8 cellular contexts compared by ENCODE assay signal in the genomic region with DNA sequence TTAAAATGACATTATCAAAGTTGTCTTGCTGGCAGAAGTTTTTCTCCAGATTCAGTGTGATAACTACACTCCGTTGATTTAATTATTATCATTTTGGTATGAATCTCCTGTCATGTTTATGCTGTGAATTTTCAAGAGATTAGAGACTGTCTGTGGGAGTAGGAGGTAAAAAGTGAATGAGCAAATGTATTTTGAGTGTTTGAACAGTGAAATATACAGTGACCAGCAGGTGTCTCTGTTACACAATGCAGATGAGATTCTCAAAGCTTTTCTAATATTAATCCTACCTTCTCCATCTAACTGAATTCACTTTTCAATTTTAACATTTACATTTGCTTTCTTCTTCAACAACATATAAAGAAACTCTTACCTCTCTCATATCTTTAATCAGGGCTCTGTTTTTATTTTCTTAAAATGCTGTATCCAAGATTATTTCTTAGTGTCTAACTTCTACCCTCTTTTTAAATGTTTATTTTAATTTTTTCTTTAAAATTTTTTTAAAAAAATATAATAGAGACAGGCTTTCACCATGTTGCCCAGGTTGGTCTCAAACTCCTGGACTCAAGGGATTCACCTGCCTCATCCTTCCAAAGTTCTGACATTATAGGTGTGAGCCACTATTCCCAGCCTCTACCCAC. TPM values are rescaled to one million over a fixed set of nuclear protein-coding genes. Genes with fewer than 3 reads are reported as not detected.
A peak's percentile ranks its signal among the peaks of the same experiment; 100 is the strongest.
DNase-seq lines count a peak whose midpoint lies in the region; ATAC-seq and TF ChIP-seq lines count a peak whose summit lies in the region.

No MANE protein-coding gene starts in this region.

- TF ChIP-seq CTCF in fibroblast of villous mesenchyme (IDR thresholded peaks at IDR 0.05; ENCODE audit: insufficient read depth, low read depth, low read length) = peak; percentile 54

- no peak overlapping the region for H3K9ac ChIP-seq in SK-N-MC (ENCODE audit: insufficient read length)

- WGBS in right cardiac atrium = 6% methylated on average over 1 of the region's 1 CpG

- DNase-seq in Right ventricle myocardium superior (no peak), right cardiac atrium (no peak), HT-29 (ENCODE audit: low spot score) (peak; percentile 36), SK-N-MC (ENCODE audit: low read depth, low spot score) (peak; percentile 14), fibroblast of villous mesenchyme (ENCODE audit: low read depth) (peak; percentile 37), skeletal muscle cell (ENCODE audit: low read depth) (peak; percentile 5), amygdala (lab: John Stamatoyannopoulos, UW) (no peak)
- no peak for DNase-seq in activated naive CD4-positive, alpha-beta T cell treated with anti-CD3 and anti-CD28 coated beads, Interleukin-2, amount 50 U/mL, for 16 hours

- H3K4me3 ChIP-seq in right cardiac atrium (ENCODE audit: low read length) (no peak overlapping the region), SK-N-MC (no peak overlapping the region), fibroblast of villous mesenchyme (ENCODE audit: low read depth, low read length) (no peak overlapping the region), skeletal muscle cell (ENCODE audit: low read depth, low read length) (no peak overlapping the region)

- ATAC-seq in Right ventricle myocardium superior (ENCODE audit: poor library complexity) = peak; percentile 31
- ATAC-seq in right cardiac atrium = no peak

- H3K27me3 ChIP-seq in right cardiac atrium (ENCODE audit: control insufficient read depth, insufficient read depth) = no peaks in the 10 kb centered on the region

- no peaks in the 10 kb centered on the region for H3K9me3 ChIP-seq in right cardiac atrium (ENCODE audit: control insufficient read depth, low read length)
- no peaks in the 10 kb centered on the region for H3K9me3 ChIP-seq in SK-N-MC (ENCODE audit: low read depth, low read length)

- H3K4me1 ChIP-seq in right cardiac atrium (ENCODE audit: control insufficient read depth, insufficient read depth, low read length) = no peaks in the 10 kb centered on the region

- intact Hi-C loops in Right ventricle myocardium superior (cut with DNase I) (loop anchor here (10.0 kb wide), 1 partner anchor 1191 kb away; no protein-coding TSS in a partner anchor), right cardiac atrium (cut with DNase I) (loop anchor here in 1 of 4 donors (10.0 kb wide), 1 partner anchor 1191 kb away; no protein-coding TSS in a partner anchor)

- H3K27ac ChIP-seq in right cardiac atrium (ENCODE audit: low read length) (no peak overlapping the region), SK-N-MC (no peak overlapping the region)

- no peaks in the 10 kb centered on the region for H3K36me3 ChIP-seq in SK-N-MC (ENCODE audit: insufficient read depth, low read length)

RNA-seq across cellular contexts. Expression of a gene that starts 20.9 kb away (rescaled TPM):
- total RNA-seq in Right ventricle myocardium superior (10.8 TPM), right cardiac atrium (10 to 100 TPM; 16.0 to 37.6 (median 17.8) TPM), fibroblast of villous mesenchyme (54.8 and 84.2 TPM in 2 replicates)
- polyA plus RNA-seq in right cardiac atrium = 9.1 TPM
- total RNA-seq in HT-29 (2014; rRNA removed; shearing (Covaris generic)) = 4.6 and 5.5 TPM in 2 replicates

Comparison
In these comparisons a context has a peak if more than half of its experiments do, and no peak if none do; other contexts are left out.
1. DNase-seq: peak in HT-29 (single experiment), SK-N-MC (single experiment), fibroblast of villous mesenchyme (single experiment) and skeletal muscle cell (single experiment); none in Right ventricle myocardium superior (single experiment), right cardiac atrium (0 of 3), activated naive CD4-positive, alpha-beta T cell treated with anti-CD3 and anti-CD28 coated beads, Interleukin-2, amount 50 U/mL, for 16 hours (single experiment) and amygdala (0 of 56).